Comparison of ENCODE assay signal across 24 cellular contexts in genomic region chr11:45385844-45386243, GRCh38.
DNase-seq lines count a peak whose midpoint lies in the region; ATAC-seq and TF ChIP-seq lines count a peak whose summit lies in the region.
"Had no signal": no experiment of that assay in that cellular context is flagged by ENCODE, and none has a peak within 500 bp of the region (broad histone marks: within the 10 kb centered on the region; RNA-seq: fewer than 3 reads in every experiment).

No MANE protein-coding gene starts in this region.

- peak overlapping the region; percentile 23 for H3K4me2 ChIP-seq in neural cell (ENCODE audit: low read length)

- peak overlapping the region; percentile 68 for H3K27ac ChIP-seq in CD4-positive, CD25-positive, alpha-beta regulatory T cell (ENCODE audit: insufficient read depth, low read length, poor library complexity, severe bottlenecking)
- peak overlapping the region; percentile 94 for H3K27ac ChIP-seq in neural cell (ENCODE audit: low read length)
- H3K27ac ChIP-seq: gastroesophageal sphincter, SJCRH30, testis had no signal

- H3K9me3 ChIP-seq in CD4-positive, CD25-positive, alpha-beta regulatory T cell (ENCODE audit: control insufficient read depth in 2 of 2, low read length in 2 of 2), result no peaks in the 10 kb centered on the region
- no peaks in the 10 kb centered on the region for H3K9me3 ChIP-seq in neural cell (ENCODE audit: low read length)
- H3K9me3 ChIP-seq: gastroesophageal sphincter, SJCRH30, testis had no signal

- H3K4me3 Mint-ChIP-seq in activated CD4-positive, alpha-beta T cell treated with anti-CD3 and anti-CD28 coated beads for 36 hours, result no peak overlapping the region
- H3K4me3 Mint-ChIP-seq in CD4-positive, CD25-positive, alpha-beta regulatory T cell, result peak overlapping the region in 3 of 4 donors; percentile 24 to 41 (median 29)

- H3K36me3 Mint-ChIP-seq in activated CD4-positive, alpha-beta T cell treated with anti-CD3 and anti-CD28 coated beads for 36 hours (ENCODE audit: low read depth), result no peaks in the 10 kb centered on the region
- no peaks in the 10 kb centered on the region for H3K36me3 Mint-ChIP-seq in CD4-positive, CD25-positive, alpha-beta regulatory T cell

- H2AFZ ChIP-seq in neural cell (ENCODE audit: low read depth, low read length), result no peak overlapping the region

- H3K4me1 ChIP-seq in CD4-positive, CD25-positive, alpha-beta regulatory T cell (ENCODE audit: control insufficient read depth, insufficient read depth, low read length, poor library complexity, severe bottlenecking), result peaks cover 41% of the 10 kb centered on the region
- H3K4me1 ChIP-seq: SJCRH30, testis had no signal

- TF ChIP-seq RAD21 in neural cell (conservative IDR thresholded peaks at IDR 0.05), result no peak

- no peak overlapping the region for H3K27ac Mint-ChIP-seq in activated CD4-positive, alpha-beta T cell treated with anti-CD3 and anti-CD28 coated beads for 36 hours
- H3K27ac Mint-ChIP-seq in CD4-positive, CD25-positive, alpha-beta regulatory T cell, result peak overlapping the region in 2 of 3 donors; percentile 74 to 79
- H3K27ac Mint-ChIP-seq: progenitor cell of endocrine pancreas had no signal

- intact Hi-C loops in activated CD4-positive, alpha-beta T cell treated with anti-CD3 and anti-CD28 coated beads for 36 hours (cut with DNase I, micrococcal nuclease), result no loop called here

- H3K9ac ChIP-seq in neural cell (ENCODE audit: low read length), result peak overlapping the region; percentile 72

- no peaks in the 10 kb centered on the region for H3K36me3 ChIP-seq in CD4-positive, CD25-positive, alpha-beta regulatory T cell (ENCODE audit: control insufficient read depth, insufficient read depth, low read length)
- H3K36me3 ChIP-seq in neural cell (ENCODE audit: insufficient read depth, low read length), result no peaks in the 10 kb centered on the region
- H3K36me3 ChIP-seq: gastroesophageal sphincter, MG63, SJCRH30 had no signal

- CTCF ChIA-PET in activated CD4-positive, alpha-beta T cell treated with anti-CD3 and anti-CD28 coated beads for 36 hours (lab: Charles Lee), result interaction anchor here (3.1 kb wide), 1 partner anchor 14 kb away, joined by 12 read pairs; no protein-coding TSS in a partner anchor

- no peaks in the 10 kb centered on the region for H3K9me3 Mint-ChIP-seq in activated CD4-positive, alpha-beta T cell treated with anti-CD3 and anti-CD28 coated beads for 36 hours (ENCODE audit: low read depth)
- no peaks in the 10 kb centered on the region for H3K9me3 Mint-ChIP-seq in CD4-positive, CD25-positive, alpha-beta regulatory T cell

- H3K4me1 Mint-ChIP-seq in activated CD4-positive, alpha-beta T cell treated with anti-CD3 and anti-CD28 coated beads for 36 hours, result peaks cover 8% of the 10 kb centered on the region
- H3K4me1 Mint-ChIP-seq in CD4-positive, CD25-positive, alpha-beta regulatory T cell, result peaks cover 4 to 32% (median 18%) of the 10 kb centered on the region in 4 donors

- no peaks in the 10 kb centered on the region for H3F3A ChIP-seq in neural cell (ENCODE audit: insufficient read depth, low read length, poor library complexity, severe bottlenecking)

- no peak for DNase-seq in activated CD4-positive, alpha-beta T cell treated with anti-CD3 and anti-CD28 coated beads for 36 hours
- no peak for DNase-seq in activated CD4-positive, alpha-beta T cell treated with anti-CD3 and anti-CD28 coated beads, Interleukin-2, amount 50 U/mL, for 4 hours
- peak; percentile 14 to 52 (median 17) for DNase-seq in CD4-positive, CD25-positive, alpha-beta regulatory T cell
- DNase-seq in T-helper 22 cell (ENCODE audit: low read depth), result peak; percentile 48
- no peak for DNase-seq in D341Med (ENCODE audit: low spot score)
- DNase-seq: activated CD4-positive, CD25-positive, alpha-beta regulatory T cell treated with anti-CD3 and anti-CD28 coated beads, Interleukin-2, amount 50 U/mL, for 72 hours; activated gamma-delta T cell treated with Interleukin-2 at 50 U/mL for 16 hours; DMS53; hippocampal formation; left cardiac atrium; MG63; NCI-H1436; NCI-H345; NCI-H748 treated with DMSO at 0.1 percent for 48 hours; SJCRH30; stimulated activated CD4-positive, alpha-beta T cell treated with anti-CD3 and anti-CD28 coated beads, Interleukin-4, amount 100 ng/mL, for 4 hours; stimulated activated naive CD4-positive, alpha-beta T cell treated with Interleukin-2 at 50 U/mL for 16 hours; testis had no signal

- TF ChIP-seq CTCF in neural cell (IDR thresholded peaks at IDR 0.05; ENCODE audit: poor library complexity, severe bottlenecking), result no peak

- no peaks in the 10 kb centered on the region for H3K9me2 ChIP-seq in neural cell (ENCODE audit: insufficient read depth, low read length)

- H3K79me2 ChIP-seq in neural cell (replicated peaks; ENCODE audit: insufficient read depth, low read length), result no peaks in the 10 kb centered on the region

- peaks cover 3% of the 10 kb centered on the region for H3K27me3 Mint-ChIP-seq in activated CD4-positive, alpha-beta T cell treated with anti-CD3 and anti-CD28 coated beads for 36 hours
- H3K27me3 Mint-ChIP-seq in CD4-positive, CD25-positive, alpha-beta regulatory T cell, result peaks cover 4% of the 10 kb centered on the region

- peak; percentile 75 for ATAC-seq in activated CD4-positive, alpha-beta T cell treated with anti-CD3 and anti-CD28 coated beads for 36 hours
- ATAC-seq in CD4-positive, CD25-positive, alpha-beta regulatory T cell (ENCODE audit: low read depth in 2 of 2), result peak; percentile 56 to 64
- ATAC-seq in HG03196 (IDR thresholded peaks at IDR 0.05; ENCODE audit: unreplicated experiment), result no peak
- ATAC-seq in GM21825 (IDR thresholded peaks at IDR 0.05; ENCODE audit: unreplicated experiment), result no peak
- ATAC-seq: gastroesophageal sphincter, left cardiac atrium, sciatic nerve had no signal

- no peaks in the 10 kb centered on the region for H3K27me3 ChIP-seq in CD4-positive, CD25-positive, alpha-beta regulatory T cell (ENCODE audit: control insufficient read depth, insufficient read depth, low read length)
- no peaks in the 10 kb centered on the region for H3K27me3 ChIP-seq in neural cell (ENCODE audit: insufficient read depth, low read depth, low read length)
- H3K27me3 ChIP-seq: MG63, testis had no signal

- no peak overlapping the region for H3K4me3 ChIP-seq in CD4-positive, CD25-positive, alpha-beta regulatory T cell (ENCODE audit: low read depth, low read length)
- peak overlapping the region; percentile 51 for H3K4me3 ChIP-seq in neural cell (ENCODE audit: low read length)
- H3K4me3 ChIP-seq: gastroesophageal sphincter, MG63, SJCRH30, testis had no signal

- POLR2A ChIA-PET in activated CD4-positive, alpha-beta T cell treated with anti-CD3 and anti-CD28 coated beads for 36 hours (lab: Charles Lee), result no interaction called here

- H4K20me1 ChIP-seq in neural cell (ENCODE audit: insufficient read depth), result no peaks in the 10 kb centered on the region

- no peak for TF ChIP-seq EP300 in neural cell (conservative IDR thresholded peaks at IDR 0.05; ENCODE audit: poor library complexity, severe bottlenecking)

TF ChIP-seq in neural cell, 6 proteins besides CTCF, POLR2A, EP300 and RAD21:
- peak; percentile 43 for TF ChIP-seq POLR2AphosphoS5 (IDR thresholded peaks at IDR 0.05)
- no peak for TF ChIP-seq MXI1 (conservative IDR thresholded peaks at IDR 0.05; ENCODE audit: poor library complexity, severe bottlenecking)

Comparison
In these comparisons a context has a peak if more than half of its experiments do, and no peak if none do; other contexts are left out.
1. ATAC-seq: peak in activated CD4-positive, alpha-beta T cell treated with anti-CD3 and anti-CD28 coated beads for 36 hours (single experiment) and CD4-positive, CD25-positive, alpha-beta regulatory T cell (2 of 2); none in HG03196 (single experiment) and GM21825 (single experiment).
2. DNase-seq: peak in CD4-positive, CD25-positive, alpha-beta regulatory T cell (3 of 3) and T-helper 22 cell (single experiment); none in activated CD4-positive, alpha-beta T cell treated with anti-CD3 and anti-CD28 coated beads for 36 hours (single experiment), activated CD4-positive, alpha-beta T cell treated with anti-CD3 and anti-CD28 coated beads, Interleukin-2, amount 50 U/mL, for 4 hours (0 of 2) and D341Med (single experiment).